Comparison of ENCODE assay signal across 28 cellular contexts in the genomic region with DNA sequence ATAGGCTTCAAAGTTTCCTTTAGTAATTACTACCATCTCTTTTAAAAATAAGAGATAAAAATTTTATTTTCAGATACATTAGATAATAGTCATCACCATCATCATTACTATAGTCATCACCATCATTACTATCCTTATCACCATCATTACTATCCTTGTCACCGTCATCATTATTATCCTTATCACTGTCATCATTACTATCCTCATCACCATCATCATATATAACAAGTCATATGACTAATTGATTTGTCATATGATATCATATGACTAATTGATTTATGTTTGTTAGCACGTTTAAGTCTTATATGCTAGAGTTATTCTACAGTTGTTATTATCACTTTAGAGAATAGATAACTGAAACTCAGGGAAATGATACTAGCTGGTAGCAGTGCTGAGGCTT.
"Had no signal": no experiment of that assay in that cellular context is flagged by ENCODE, and none has a peak within 500 bp of the region (broad histone marks: within the 10 kb centered on the region; RNA-seq: fewer than 3 reads in every experiment).

No MANE protein-coding gene starts in this region.

- ATAC-seq: naive thymus-derived CD4-positive, alpha-beta T cell; natural killer cell; psoas muscle; right cardiac atrium; sciatic nerve; stimulated activated memory B cell treated with anti-CD40 and anti-IgM and Interleukin-4, amounts not matched to agents 10 μg/mL and 1 μg/mL and 100 μg/mL, for 72 hours; stimulated activated naive CD8-positive, alpha-beta T cell treated with anti-CD3 and anti-CD28 coated beads, Interleukin-15, amount 100 ng/mL, for 72 hours; stimulated activated naive CD8-positive, alpha-beta T cell treated with anti-CD3 and anti-CD28 coated beads, Interleukin-15, Interleukin-2, amounts not matched to agents 100 U/mL and 50 U/mL, for 24 hours had no signal

- H3K4me1 ChIP-seq: neural progenitor cell, parathyroid adenoma, psoas muscle, spleen, suprapubic skin, testis, tibial artery, transverse colon, vagina had no signal

- H3K79me2 ChIP-seq: parathyroid adenoma had no signal

- H3K27me3 ChIP-seq: neural progenitor cell, ovary, spleen, suprapubic skin, testis, tibial artery, transverse colon, vagina had no signal

- H3K9me3 ChIP-seq: ovary, psoas muscle, suprapubic skin, testis, tibial artery, transverse colon, vagina had no signal

- FAIRE-seq: urothelium cell line had no signal

- H3K36me3 ChIP-seq: neural progenitor cell, ovary, spleen, suprapubic skin, tibial artery, transverse colon, vagina had no signal

- H3K4me2 ChIP-seq: neural progenitor cell, smooth muscle cell had no signal

- H3K27ac ChIP-seq: neural progenitor cell, ovary, parathyroid adenoma, psoas muscle, skin epidermis, spleen, suprapubic skin, testis, tibial artery, transverse colon, vagina had no signal

- DNase-seq: naive thymus-derived CD4-positive, alpha-beta T cell; natural killer cell; occipital lobe; ovary; posterior cingulate gyrus; psoas muscle; right cardiac atrium; spleen; stimulated activated CD4-positive, alpha-beta T cell treated with anti-CD3 and anti-CD28 coated beads, Interleukin-12 subunit alpha, Interleukin-12 subunit beta, amount 100 ng/mL, for 4 hours; stimulated activated CD4-positive, alpha-beta T cell treated with anti-CD3 and anti-CD28 coated beads, Interleukin-1b, Interleukin-23, amount 100 ng/mL, for 48 hours; stimulated activated CD4-positive, alpha-beta T cell treated with anti-CD3 and anti-CD28 coated beads, Interleukin-4, amount 100 ng/mL, for 1 hour; stimulated activated CD4-positive, alpha-beta T cell treated with anti-CD3 and anti-CD28 coated beads, Interleukin-4, amount 100 ng/mL, for 4 hours; stimulated activated CD8-positive, alpha-beta memory T cell treated with anti-CD3 and anti-CD28 coated beads, Interleukin-4, amount 100 ng/mL, for 48 hours; stimulated activated naive CD4-positive, alpha-beta T cell; stimulated activated naive CD8-positive, alpha-beta T cell treated with anti-CD3 and anti-CD28 coated beads, Interleukin-15, amount 100 ng/mL, for 72 hours; stimulated activated naive CD8-positive, alpha-beta T cell treated with anti-CD3 and anti-CD28 coated beads, Interleukin-15, Interleukin-2, amounts not matched to agents 100 U/mL and 50 U/mL, for 24 hours; testis; tibial artery; transverse colon had no signal

- H3K4me3 ChIP-seq: neural progenitor cell, ovary, psoas muscle, skin epidermis, smooth muscle cell, spleen, suprapubic skin, testis, tibial artery, transverse colon, vagina had no signal

- H3K9ac ChIP-seq: neural progenitor cell, parathyroid adenoma had no signal

- H2AFZ ChIP-seq: neural progenitor cell, parathyroid adenoma had no signal
